ENCODE assay signal across 17 cellular contexts in the genomic region with DNA sequence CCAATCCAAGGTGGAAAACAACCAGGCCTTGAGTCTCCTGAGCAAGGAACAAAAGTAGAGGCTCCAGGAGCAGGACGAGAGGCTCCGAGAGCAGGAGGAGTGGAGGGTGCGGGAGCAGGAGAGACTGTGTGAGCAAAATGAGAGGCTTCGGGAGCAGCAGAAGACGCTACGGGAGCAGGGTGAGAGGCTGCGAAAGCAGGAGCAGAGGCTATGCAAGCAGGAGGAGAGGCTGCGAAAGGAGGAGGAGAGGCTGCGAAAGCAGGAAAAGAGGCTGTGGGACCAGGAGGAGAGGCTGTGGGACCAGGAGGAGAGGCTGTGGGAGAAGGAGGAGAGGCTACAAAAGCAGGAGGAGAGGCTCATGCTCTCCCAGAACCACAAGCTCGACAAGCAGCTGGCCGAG.
A peak's percentile ranks its signal among the peaks of the same experiment; 100 is the strongest.
DNase-seq lines count a peak whose midpoint lies in the region; ATAC-seq and TF ChIP-seq lines count a peak whose summit lies in the region.
"Had no signal": no experiment of that assay in that cellular context is flagged by ENCODE, and none has a peak within 500 bp of the region (broad histone marks: within the 10 kb centered on the region; RNA-seq: fewer than 3 reads in every experiment).

No MANE protein-coding gene starts in this region.

- H3K79me1 ChIP-seq in H9 (ENCODE audit: insufficient read depth, low read depth, low read length, poor library complexity, severe bottlenecking), result no peaks in the 10 kb centered on the region

- no peak overlapping the region for H3K56ac ChIP-seq in H9 (ENCODE audit: insufficient read length, low read depth, low read length)

- H2AK5ac ChIP-seq in H9 (ENCODE audit: insufficient read length, low read length), result no peak overlapping the region

- H3K9me3 ChIP-seq in H9 (ENCODE audit: control insufficient read depth, low read depth, low read length), result no peaks in the 10 kb centered on the region
- H3K9me3 ChIP-seq: BLaER1 had no signal

- ATAC-seq in activated T-cell treated with anti-CD3 and anti-CD28 coated beads, Interleukin-2, amount 50 U/mL, for 72 hours (replicated peaks in 1 of 2), result no peak
- ATAC-seq in left lobe of liver (no peak), GM18505 (IDR thresholded peaks at IDR 0.05; ENCODE audit: unreplicated experiment) (no peak), GM19455 (IDR thresholded peaks at IDR 0.05; ENCODE audit: unreplicated experiment) (no peak)
- ATAC-seq in stimulated activated effector memory CD8-positive, alpha-beta T cell treated with anti-CD3 and anti-CD28 coated beads, Interleukin-12 subunit alpha, Interleukin-12 subunit beta, amount 100 ng/mL, for 72 hours, result no peak

- no peaks in the 10 kb centered on the region for H3K9me3 Mint-ChIP-seq in activated T-cell treated with anti-CD3 and anti-CD28 coated beads, Interleukin-2, amount 50 U/mL, for 24 hours
- no peaks in the 10 kb centered on the region for H3K9me3 Mint-ChIP-seq in activated T-cell treated with anti-CD3 and anti-CD28 coated beads, Interleukin-2, amount 50 U/mL, for 72 hours
- H3K9me3 Mint-ChIP-seq in H9, result no peaks in the 10 kb centered on the region; a peak in 1 of 5 replicates
- no peaks in the 10 kb centered on the region for H3K9me3 Mint-ChIP-seq in stimulated activated effector memory CD8-positive, alpha-beta T cell treated with anti-CD3 and anti-CD28 coated beads, Interleukin-12 subunit alpha, Interleukin-12 subunit beta, amount 100 ng/mL, for 72 hours
- H3K9me3 Mint-ChIP-seq: CD14-positive monocyte; CD4-positive, alpha-beta memory T cell had no signal

- no peaks in the 10 kb centered on the region for H4K20me1 ChIP-seq in H9 (ENCODE audit: control insufficient read depth, insufficient read depth, insufficient read length)
- H4K20me1 ChIP-seq: BLaER1 had no signal

- no peak overlapping the region for H2BK12ac ChIP-seq in H9 (ENCODE audit: insufficient read length, low read depth, low read length)

- H3K9ac ChIP-seq in H9 (ENCODE audit: extremely low read depth, insufficient read length, low read length), result no peak overlapping the region
- H3K9ac ChIP-seq: BLaER1 had no signal

- no peak overlapping the region for H3K4me2 ChIP-seq in H9 (ENCODE audit: insufficient read depth, insufficient read length, low read length)
- H3K4me2 ChIP-seq: BLaER1 had no signal

- no CpG with 5 or more reads among the region's 11 CpGs for WGBS in H9 (ENCODE audit: extremely low coverage, insufficient read length, low lambda C conversion rate)

- H2BK5ac ChIP-seq in H9 (ENCODE audit: insufficient read length, low read length), result no peak overlapping the region

- H2BK15ac ChIP-seq in H9 (ENCODE audit: low read depth, low read length), result no peak overlapping the region

- no peak overlapping the region for H4K91ac ChIP-seq in H9 (ENCODE audit: insufficient read length, low read depth, low read length)

- peak overlapping the region; percentile 30 for H4K5ac ChIP-seq in H9 (ENCODE audit: insufficient read length, low read depth, low read length)

- H2BK120ac ChIP-seq in H9 (ENCODE audit: low read depth, low read length, poor library complexity, severe bottlenecking), result no peak overlapping the region

- H3K4me1 ChIP-seq in H9 (ENCODE audit: insufficient read depth, low read length), result no peaks in the 10 kb centered on the region
- H3K4me1 ChIP-seq: BLaER1 had no signal

- no peak overlapping the region for H3K27ac Mint-ChIP-seq in activated T-cell treated with anti-CD3 and anti-CD28 coated beads, Interleukin-2, amount 50 U/mL, for 24 hours
- H3K27ac Mint-ChIP-seq in activated T-cell treated with anti-CD3 and anti-CD28 coated beads, Interleukin-2, amount 50 U/mL, for 72 hours, result no peak overlapping the region
- H3K27ac Mint-ChIP-seq in H9, result peak overlapping the region in 1 of 3 experiments; percentile 15; a peak in 1 of 7 replicates
- H3K27ac Mint-ChIP-seq in stimulated activated effector memory CD8-positive, alpha-beta T cell treated with anti-CD3 and anti-CD28 coated beads, Interleukin-12 subunit alpha, Interleukin-12 subunit beta, amount 100 ng/mL, for 72 hours, result peak overlapping the region; percentile 1
- H3K27ac Mint-ChIP-seq: CD4-positive, alpha-beta memory T cell had no signal

- peak; percentile 6 for DNase-seq in activated T-cell treated with anti-CD3 and anti-CD28 coated beads, Interleukin-2, amount 50 U/mL, for 24 hours
- no peak for DNase-seq in activated T-cell treated with anti-CD3 and anti-CD28 coated beads, Interleukin-2, amount 50 U/mL, for 72 hours
- DNase-seq in H9 (peak; percentile 24), left lobe of liver (ENCODE audit: low spot score) (peak; percentile 18)
- no peak for DNase-seq in stimulated activated effector memory CD8-positive, alpha-beta T cell treated with anti-CD3 and anti-CD28 coated beads, Interleukin-12 subunit alpha, Interleukin-12 subunit beta, amount 100 ng/mL, for 72 hours (ENCODE audit: low spot score in 2 of 2)
- no peak for DNase-seq in stimulated activated CD4-positive, alpha-beta T cell treated with anti-CD3 and anti-CD28 coated beads, Interleukin-4, amount 100 ng/mL, for 24 hours
- DNase-seq: 8988T; CD4-positive, alpha-beta memory T cell; DMS153; DMS79; GDM1; GOT3; H7 had no signal

- no peak for TF ChIP-seq POLR2A in GM18505 (IDR thresholded peaks at IDR 0.05; ENCODE audit: borderline replicate concordance, extremely low read depth, insufficient read depth, insufficient read length)

- H2AFZ ChIP-seq in H9 (ENCODE audit: low read length), result no peak overlapping the region

- no peak overlapping the region for H3K23ac ChIP-seq in H9 (ENCODE audit: insufficient read length, low read depth, low read length)

- no peak overlapping the region for H3K4me3 Mint-ChIP-seq in activated T-cell treated with anti-CD3 and anti-CD28 coated beads, Interleukin-2, amount 50 U/mL, for 24 hours
- H3K4me3 Mint-ChIP-seq in activated T-cell treated with anti-CD3 and anti-CD28 coated beads, Interleukin-2, amount 50 U/mL, for 72 hours, result no peak overlapping the region
- H3K4me3 Mint-ChIP-seq in H9, result no peak overlapping the region
- H3K4me3 Mint-ChIP-seq in stimulated activated effector memory CD8-positive, alpha-beta T cell treated with anti-CD3 and anti-CD28 coated beads, Interleukin-12 subunit alpha, Interleukin-12 subunit beta, amount 100 ng/mL, for 72 hours, result no peak overlapping the region
- H3K4me3 Mint-ChIP-seq: CD14-positive monocyte; CD4-positive, alpha-beta memory T cell had no signal

- H3K14ac ChIP-seq in H9 (ENCODE audit: insufficient read depth, low read length), result peak overlapping the region; percentile 36; the same call in 1 of the 2 replicates

- no peaks in the 10 kb centered on the region for H3K23me2 ChIP-seq in H9 (ENCODE audit: insufficient read length, low read depth, low read length, poor library complexity, severe bottlenecking)

- no peaks in the 10 kb centered on the region for H3K27me3 ChIP-seq in H9 (ENCODE audit: insufficient read depth, low read length)
- H3K27me3 ChIP-seq: BLaER1 had no signal

- no peak overlapping the region for H2BK20ac ChIP-seq in H9 (ENCODE audit: low read depth, low read length, poor library complexity, severe bottlenecking)

- H3K4ac ChIP-seq in H9 (ENCODE audit: low read depth, low read length), result no peak overlapping the region

- no peak overlapping the region for H4K8ac ChIP-seq in H9 (replicated peaks; ENCODE audit: insufficient read length, low read depth, low read length)

- peaks cover 19% of the 10 kb centered on the region for H3K27me3 Mint-ChIP-seq in activated T-cell treated with anti-CD3 and anti-CD28 coated beads, Interleukin-2, amount 50 U/mL, for 24 hours
- H3K27me3 Mint-ChIP-seq in activated T-cell treated with anti-CD3 and anti-CD28 coated beads, Interleukin-2, amount 50 U/mL, for 72 hours (ENCODE audit: low read depth), result peaks cover 29% of the 10 kb centered on the region
- peaks cover 54% of the 10 kb centered on the region for H3K27me3 Mint-ChIP-seq in H9 (ENCODE audit: low read depth)

- H3K36me3 Mint-ChIP-seq in activated T-cell treated with anti-CD3 and anti-CD28 coated beads, Interleukin-2, amount 50 U/mL, for 24 hours (ENCODE audit: low read depth), result no peaks in the 10 kb centered on the region
- H3K36me3 Mint-ChIP-seq in activated T-cell treated with anti-CD3 and anti-CD28 coated beads, Interleukin-2, amount 50 U/mL, for 72 hours (ENCODE audit: insufficient read depth in 2 of 2), result no peaks in the 10 kb centered on the region
- H3K36me3 Mint-ChIP-seq in H9 (ENCODE audit: insufficient read depth in 1 of 3, low read depth in 3 of 3), result no peaks in the 10 kb centered on the region; a peak in 1 of 7 replicates
- H3K36me3 Mint-ChIP-seq in stimulated activated effector memory CD8-positive, alpha-beta T cell treated with anti-CD3 and anti-CD28 coated beads, Interleukin-12 subunit alpha, Interleukin-12 subunit beta, amount 100 ng/mL, for 72 hours, result no peaks in the 10 kb centered on the region
- H3K36me3 Mint-ChIP-seq: CD14-positive monocyte; CD4-positive, alpha-beta memory T cell had no signal

- H3K4me1 Mint-ChIP-seq in activated T-cell treated with anti-CD3 and anti-CD28 coated beads, Interleukin-2, amount 50 U/mL, for 24 hours (ENCODE audit: low read depth), result no peaks in the 10 kb centered on the region
- peaks cover 6% of the 10 kb centered on the region for H3K4me1 Mint-ChIP-seq in activated T-cell treated with anti-CD3 and anti-CD28 coated beads, Interleukin-2, amount 50 U/mL, for 72 hours (ENCODE audit: low read depth)
- peaks cover 11 to 13% of the 10 kb centered on the region in 2 experiments for H3K4me1 Mint-ChIP-seq in H9
- H3K4me1 Mint-ChIP-seq in stimulated activated effector memory CD8-positive, alpha-beta T cell treated with anti-CD3 and anti-CD28 coated beads, Interleukin-12 subunit alpha, Interleukin-12 subunit beta, amount 100 ng/mL, for 72 hours, result no peaks in the 10 kb centered on the region
- H3K4me1 Mint-ChIP-seq: CD4-positive, alpha-beta memory T cell had no signal

- no peak overlapping the region for H3K27ac ChIP-seq in H9 (ENCODE audit: insufficient read length, low read depth, low read length)
- H3K27ac ChIP-seq: BLaER1 had no signal

- H3K18ac ChIP-seq in H9 (ENCODE audit: insufficient read length, low read depth, low read length), result no peak overlapping the region

- no peaks in the 10 kb centered on the region for H3K79me2 ChIP-seq in H9 (ENCODE audit: insufficient read depth, low read length)

- H3T11ph ChIP-seq in H9 (ENCODE audit: low read length), result no peak overlapping the region

- no peak for TF ChIP-seq CTCF in H9 (conservative IDR thresholded peaks at IDR 0.05)

Comparison
In these comparisons a context has a peak if more than half of its experiments do, and no peak if none do; other contexts are left out.
1. DNase-seq: peak in activated T-cell treated with anti-CD3 and anti-CD28 coated beads, Interleukin-2, amount 50 U/mL, for 24 hours (single experiment), H9 (single experiment) and left lobe of liver (single experiment); none in activated T-cell treated with anti-CD3 and anti-CD28 coated beads, Interleukin-2, amount 50 U/mL, for 72 hours (0 of 2), stimulated activated effector memory CD8-positive, alpha-beta T cell treated with anti-CD3 and anti-CD28 coated beads, Interleukin-12 subunit alpha, Interleukin-12 subunit beta, amount 100 ng/mL, for 72 hours (0 of 2) and stimulated activated CD4-positive, alpha-beta T cell treated with anti-CD3 and anti-CD28 coated beads, Interleukin-4, amount 100 ng/mL, for 24 hours (single experiment).